Comparison of ENCODE assay signal across 15 cellular contexts in genomic region chr17:50355701-50356341, GRCh38. TPM values are rescaled to one million over a fixed set of nuclear protein-coding genes. Genes with fewer than 3 reads are reported as not detected.
"Had no signal": no experiment of that assay in that cellular context is flagged by ENCODE, and none has a peak within 500 bp of the region (broad histone marks: within the 10 kb centered on the region; RNA-seq: fewer than 3 reads in every experiment).

No MANE protein-coding gene starts in this region.

- H3K4me3 Mint-ChIP-seq: activated naive CD4-positive, alpha-beta T cell treated with anti-CD3 and anti-CD28 coated beads, Interleukin-2, amount 50 U/mL, for 24 hours; natural killer cell treated with Interleukin-12 subunit alpha and Interleukin-12 subunit beta and Interleukin-15 and Interleukin-18, amount 100 ng/mL, for 72 hours; stimulated activated naive CD8-positive, alpha-beta T cell treated with anti-CD3 and anti-CD28 coated beads, Interleukin-15, Interleukin-2, amounts not matched to agents 100 ng/mL and 50 ng/mL, for 24 hours; T-helper 2 cell treated with Interferon-gamma antibody and Interleukin-4, amounts not matched to agents 5 μg/mL and 100 μg/mL, for 36 hours had no signal

- H3K36me3 ChIP-seq: uterus had no signal

- H3K4me3 ChIP-seq: esophagus muscularis mucosa, uterus had no signal

- H3K9me3 Mint-ChIP-seq: activated naive CD4-positive, alpha-beta T cell treated with anti-CD3 and anti-CD28 coated beads, Interleukin-2, amount 50 U/mL, for 24 hours; activated T-helper 2 cell treated with anti-CD3 and anti-CD28 coated beads, Interferon-gamma antibody, Interleukin-2, Interleukin-4, amounts not matched to agents 10 μg/mL and 5 μg/mL and 100 μg/mL, durations not matched to agents 14 hours and 24 hours and 36 hours; natural killer cell treated with Interleukin-12 subunit alpha and Interleukin-12 subunit beta and Interleukin-15 and Interleukin-18, amount 100 ng/mL, for 72 hours; stimulated activated naive CD8-positive, alpha-beta T cell treated with anti-CD3 and anti-CD28 coated beads, Interleukin-15, Interleukin-2, amounts not matched to agents 100 ng/mL and 50 ng/mL, for 24 hours; T-helper 2 cell treated with Interferon-gamma antibody and Interleukin-4, amounts not matched to agents 5 μg/mL and 100 μg/mL, for 36 hours had no signal

- ATAC-seq: left colon; natural killer cell treated with Interleukin-12 subunit alpha and Interleukin-12 subunit beta and Interleukin-15 and Interleukin-18, amount 100 ng/mL, for 72 hours had no signal

- H3K27me3 Mint-ChIP-seq: activated naive CD4-positive, alpha-beta T cell treated with anti-CD3 and anti-CD28 coated beads, Interleukin-2, amount 50 U/mL, for 24 hours; natural killer cell treated with Interleukin-12 subunit alpha and Interleukin-12 subunit beta and Interleukin-15 and Interleukin-18, amount 100 ng/mL, for 72 hours; stimulated activated naive CD8-positive, alpha-beta T cell treated with anti-CD3 and anti-CD28 coated beads, Interleukin-15, Interleukin-2, amounts not matched to agents 100 ng/mL and 50 ng/mL, for 24 hours had no signal

- H3K4me1 ChIP-seq: uterus had no signal

- H3K36me3 Mint-ChIP-seq: natural killer cell treated with Interleukin-12 subunit alpha and Interleukin-12 subunit beta and Interleukin-15 and Interleukin-18, amount 100 ng/mL, for 72 hours had no signal

- H3K27ac ChIP-seq: esophagus muscularis mucosa, uterus had no signal

- H3K9me3 ChIP-seq: esophagus muscularis mucosa, uterus had no signal

- H3K27me3 ChIP-seq: esophagus muscularis mucosa, uterus had no signal

- H3K27ac Mint-ChIP-seq: activated naive CD4-positive, alpha-beta T cell treated with anti-CD3 and anti-CD28 coated beads, Interleukin-2, amount 50 U/mL, for 24 hours; activated T-helper 2 cell treated with anti-CD3 and anti-CD28 coated beads, Interferon-gamma antibody, Interleukin-2, Interleukin-4, amounts not matched to agents 10 μg/mL and 5 μg/mL and 100 μg/mL, durations not matched to agents 14 hours and 24 hours and 36 hours; natural killer cell treated with Interleukin-12 subunit alpha and Interleukin-12 subunit beta and Interleukin-15 and Interleukin-18, amount 100 ng/mL, for 72 hours; stimulated activated naive CD8-positive, alpha-beta T cell treated with anti-CD3 and anti-CD28 coated beads, Interleukin-15, Interleukin-2, amounts not matched to agents 100 ng/mL and 50 ng/mL, for 24 hours; T-helper 2 cell treated with Interferon-gamma antibody and Interleukin-4, amounts not matched to agents 5 μg/mL and 100 μg/mL, for 36 hours had no signal

- DNase-seq: activated CD4-positive, alpha-beta T cell treated with anti-CD3 and anti-CD28 coated beads, Interleukin-2, amount 50 U/mL, for 4 hours; activated CD4-positive, CD25-positive, alpha-beta regulatory T cell treated with anti-CD3 and anti-CD28 coated beads, Interleukin-2, amount 50 U/mL, for 72 hours; cerebellar nuclear complex; dermis blood vessel endothelial cell; stimulated activated CD4-positive, alpha-beta T cell treated with anti-CD3 and anti-CD28 coated beads, Interleukin-4, amount 100 ng/mL, for 1 hour; stimulated activated CD8-positive, alpha-beta memory T cell treated with anti-CD3 and anti-CD28 coated beads, Interleukin-4, amount 100 ng/mL, for 48 hours; SW 1271; uterus had no signal

RNA-seq across cellular contexts. Expression of gene EME1, which starts 17.2 kb away (rescaled TPM):
- total RNA-seq: esophagus muscularis mucosa had no signal
